Comparison of ENCODE assay signal across 1 cellular context in the genomic region with DNA sequence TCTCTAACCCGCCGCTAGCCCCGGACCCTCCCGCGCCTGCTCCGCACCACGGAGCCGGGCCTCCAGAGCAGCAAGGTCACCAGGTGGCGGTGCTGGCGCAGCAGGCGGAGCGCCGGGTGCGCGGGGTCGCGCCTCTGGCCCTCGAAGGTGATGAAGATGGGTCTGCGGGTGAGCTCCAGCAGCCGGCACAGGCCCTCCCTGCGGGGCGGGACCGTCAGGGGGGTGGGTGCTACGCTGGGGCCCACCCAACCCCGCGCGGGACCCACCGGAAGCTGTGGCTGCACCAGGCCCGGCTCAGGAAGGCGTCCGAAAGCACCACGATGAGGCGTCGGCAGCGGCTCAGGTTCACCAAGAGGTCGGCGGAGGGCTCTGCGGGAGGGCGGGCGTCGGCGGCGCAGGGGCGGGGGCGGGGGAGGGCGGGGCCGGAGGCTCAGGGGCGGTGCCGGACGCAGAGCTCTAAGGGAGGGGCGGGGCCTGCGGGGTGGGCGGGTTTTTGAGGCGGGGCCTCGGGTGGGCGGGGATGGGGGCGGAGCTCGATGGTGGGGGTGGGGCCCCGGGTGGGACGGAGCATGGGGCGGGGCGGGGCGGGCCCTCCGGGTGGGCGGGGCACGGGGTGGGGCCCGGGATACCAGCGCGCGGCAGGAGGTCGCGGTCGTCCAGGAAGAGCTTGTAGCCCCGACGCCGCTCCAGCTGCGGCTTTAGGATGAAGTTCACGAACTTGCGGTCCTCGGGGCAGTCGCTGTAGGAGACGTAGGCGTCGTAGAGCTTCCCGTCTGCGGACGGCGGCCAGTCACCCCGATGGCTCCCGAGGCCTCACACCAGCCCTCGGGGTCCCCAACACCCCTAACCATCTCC.
A peak's percentile ranks its signal among the peaks of the same experiment; 100 is the strongest.
TF ChIP-seq lines count a peak whose summit lies in the region.

No MANE protein-coding gene starts in this region.

TF ChIP-seq in K562, 482 proteins besides CTCF, POLR2A, EP300 and RAD21 (continued from another document and continues in another):
- peak; percentile 90 for TF ChIP-seq VEZF1 (CRISPR knock-in tag; IDR thresholded peaks at IDR 0.05)
- no peak; the same call in 1 of the 2 replicates for TF ChIP-seq CBX5 (IDR thresholded peaks at IDR 0.05; ENCODE audit: borderline replicate concordance, low read depth)
- no peak for TF ChIP-seq CHD7 (IDR thresholded peaks at IDR 0.05; ENCODE audit: low read depth, low read length)
- peak in 1 of 3 experiments; percentile 73; a peak in 2 of 6 replicates for TF ChIP-seq ZBTB11 (CRISPR knock-in tag; IDR thresholded peaks at IDR 0.05)
- no peak for TF ChIP-seq CREB3 (tag; conservative IDR thresholded peaks at IDR 0.05; ENCODE audit: low read depth)
- TF ChIP-seq ARID1B (IDR thresholded peaks at IDR 0.05) = peak; percentile 36; the same call in 1 of the 2 replicates
- TF ChIP-seq NFXL1 (CRISPR knock-in tag; IDR thresholded peaks at IDR 0.05) = no peak
- TF ChIP-seq GABPB1 (CRISPR knock-in tag; IDR thresholded peaks at IDR 0.05) = peak; percentile 84
- 0 out of 2 replicates have a peak, but pooled peaks have one; percentile 44 for TF ChIP-seq ZNF395 (CRISPR knock-in tag; IDR thresholded peaks at IDR 0.05)
- TF ChIP-seq EP400 (IDR thresholded peaks at IDR 0.05) = peak; percentile 69; the same call in 1 of the 2 replicates
- no peak for TF ChIP-seq ZNF316 (IDR thresholded peaks at IDR 0.05)
- peak; percentile 45; the same call in 1 of the 2 replicates for TF ChIP-seq TOE1 (IDR thresholded peaks at IDR 0.05; ENCODE audit: borderline replicate concordance)
- TF ChIP-seq TOE1 (CRISPR knock-in tag; IDR thresholded peaks at IDR 0.05; ENCODE audit: borderline replicate concordance, low read depth) = no peak; the same call in 1 of the 2 replicates
- no peak for TF ChIP-seq HMG20B (CRISPR knock-in tag; IDR thresholded peaks at IDR 0.05)
- TF ChIP-seq TSHZ1 (CRISPR knock-in tag; IDR thresholded peaks at IDR 0.05) = no peak
- peak in 1 of 2 experiments; percentile 51; a peak in 2 of 4 replicates for TF ChIP-seq NONO (IDR thresholded peaks at IDR 0.05; ENCODE audit: low read depth in 2 of 2, low read length in 1 of 2)
- TF ChIP-seq TRIM24 (IDR thresholded peaks at IDR 0.05) = peak in 1 of 2 experiments; percentile 41; a peak in 2 of 4 replicates
- peak; percentile 62 for TF ChIP-seq BCOR (IDR thresholded peaks at IDR 0.05)
- no peak for TF ChIP-seq TAL1 (IDR thresholded peaks at IDR 0.05)
- no peak for TF ChIP-seq POLR3A (IDR thresholded peaks at IDR 0.05; ENCODE audit: borderline replicate concordance, extremely low read depth, insufficient read depth, insufficient read length)
- peak; percentile 87 for TF ChIP-seq HNRNPLL (IDR thresholded peaks at IDR 0.05; ENCODE audit: low read depth, low read length, poor library complexity, severe bottlenecking)
- TF ChIP-seq TFAP4 (CRISPR knock-in tag; IDR thresholded peaks at IDR 0.05; ENCODE audit: borderline replicate concordance) = peak; percentile 68
- peak; percentile 43; the same call in 1 of the 2 replicates for TF ChIP-seq NBN (IDR thresholded peaks at IDR 0.05; ENCODE audit: low read depth)
